In genomic region chr6:15628499-15629131, GRCh38 we compare ENCODE assay signal across 9 cellular contexts. TPM values are rescaled to one million over a fixed set of nuclear protein-coding genes. Genes with fewer than 3 reads are reported as not detected.
A peak's percentile ranks its signal among the peaks of the same experiment; 100 is the strongest.
DNase-seq lines count a peak whose midpoint lies in the region; ATAC-seq and TF ChIP-seq lines count a peak whose summit lies in the region.
"Had no signal": no experiment of that assay in that cellular context is flagged by ENCODE, and none has a peak within 500 bp of the region (broad histone marks: within the 10 kb centered on the region; RNA-seq: fewer than 3 reads in every experiment).

No MANE protein-coding gene starts in this region.

- TF ChIP-seq CTCF in kidney epithelial cell (IDR thresholded peaks at IDR 0.05; ENCODE audit: insufficient read depth, low read length, poor library complexity, severe bottlenecking) (no peak), tibial artery (IDR thresholded peaks at IDR 0.05) (no peak)

- intact Hi-C loops in activated CD4-positive, alpha-beta T cell treated with anti-CD3 and anti-CD28 coated beads for 36 hours (cut with DNase I, micrococcal nuclease): loop anchor here in 1 of 2 experiments (1.0 to 10.0 kb wide), 5 partner anchors 381 to 1444 kb away; partner anchors contain the start of gene JARID2
- intact Hi-C loops in tibial artery (cut with DNase I; ENCODE audit: low total_unique reads): loop anchor here (10.0 kb wide), 1 partner anchor 124 kb away; no protein-coding TSS in a partner anchor

- peaks cover 19% of the 10 kb centered on the region for H3K36me3 Mint-ChIP-seq in activated CD4-positive, alpha-beta T cell treated with anti-CD3 and anti-CD28 coated beads for 36 hours (ENCODE audit: low read depth)

- H3K27me3 ChIP-seq in kidney epithelial cell (ENCODE audit: control insufficient read depth, insufficient read depth, low read length): no peaks in the 10 kb centered on the region
- H3K27me3 ChIP-seq in tibial artery: no peaks in the 10 kb centered on the region

- H3K4me1 ChIP-seq in tibial artery: peaks cover 0 to 13% (median 0%) of the 10 kb centered on the region in 4 donors

- no peaks in the 10 kb centered on the region for H3K9me3 Mint-ChIP-seq in activated CD4-positive, alpha-beta T cell treated with anti-CD3 and anti-CD28 coated beads for 36 hours (ENCODE audit: low read depth)

- no peak overlapping the region for H3K4me3 ChIP-seq in kidney epithelial cell (ENCODE audit: low read depth, low read length)
- no peak overlapping the region for H3K4me3 ChIP-seq in tibial artery

- DNase-seq in activated CD4-positive, alpha-beta T cell treated with anti-CD3 and anti-CD28 coated beads for 36 hours: peak; percentile 80
- no peak for DNase-seq in activated CD4-positive, alpha-beta T cell treated with anti-CD3 and anti-CD28 coated beads, Interleukin-2, amount 50 U/mL, for 1 hour
- peak; percentile 44 for DNase-seq in activated CD8-positive, alpha-beta memory T cell treated with anti-CD3 and anti-CD28 coated beads, Interleukin-2, amount 50 U/mL, for 24 hours (ENCODE audit: extremely low read depth)
- DNase-seq in kidney epithelial cell (ENCODE audit: low read depth) (peak; percentile 32), stromal cell of bone marrow (ENCODE audit: low read depth) (peak; percentile 80), superior temporal gyrus (ENCODE audit: extremely low spot score) (no peak), tibial artery (no peak)

- no peaks in the 10 kb centered on the region for H3K36me3 ChIP-seq in kidney epithelial cell (ENCODE audit: control insufficient read depth, insufficient read depth, low read length)
- no peaks in the 10 kb centered on the region for H3K36me3 ChIP-seq in tibial artery

- peaks cover 8% of the 10 kb centered on the region for H3K27me3 Mint-ChIP-seq in activated CD4-positive, alpha-beta T cell treated with anti-CD3 and anti-CD28 coated beads for 36 hours

- H3K27ac ChIP-seq in tibial artery: no peak overlapping the region
- H3K27ac ChIP-seq: C4-2B had no signal

- H3K4me1 Mint-ChIP-seq in activated CD4-positive, alpha-beta T cell treated with anti-CD3 and anti-CD28 coated beads for 36 hours: peaks cover 52% of the 10 kb centered on the region

- no peak overlapping the region for H3K27ac Mint-ChIP-seq in activated CD4-positive, alpha-beta T cell treated with anti-CD3 and anti-CD28 coated beads for 36 hours

- H3K9me3 ChIP-seq in tibial artery: no peaks in the 10 kb centered on the region

- peak; percentile 96 for ATAC-seq in activated CD4-positive, alpha-beta T cell treated with anti-CD3 and anti-CD28 coated beads for 36 hours
- ATAC-seq in HG02870 (IDR thresholded peaks at IDR 0.05; ENCODE audit: unreplicated experiment): no peak

- CTCF ChIA-PET in activated CD4-positive, alpha-beta T cell treated with anti-CD3 and anti-CD28 coated beads for 36 hours (lab: Charles Lee): interaction anchor here (0.6 to 1.3 kb wide), 9 partner anchors 14 to 554 kb away, joined by 3 to 4 read pairs (median 3); no protein-coding TSS in a partner anchor

- POLR2A ChIA-PET in activated CD4-positive, alpha-beta T cell treated with anti-CD3 and anti-CD28 coated beads for 36 hours (lab: Charles Lee): interaction anchor here (0.7 to 1.2 kb wide), 2 partner anchors 29 to 34 kb away, joined by 3 to 9 read pairs; partner anchors contain the start of gene DTNBP1

- no peak overlapping the region for H3K4me3 Mint-ChIP-seq in activated CD4-positive, alpha-beta T cell treated with anti-CD3 and anti-CD28 coated beads for 36 hours

RNA-seq across cellular contexts. Expression of gene DTNBP1, which starts 34.2 kb away (rescaled TPM):
- total RNA-seq in activated CD4-positive, alpha-beta T cell treated with anti-CD3 and anti-CD28 coated beads for 36 hours: 10 to 100 TPM; 18.4 to 23.4 TPM
- total RNA-seq in kidney epithelial cell: 11.0 and 18.2 TPM in 2 replicates

Comparison
In these comparisons a context has a peak if more than half of its experiments do, and no peak if none do; other contexts are left out.
1. DNase-seq: peak in activated CD4-positive, alpha-beta T cell treated with anti-CD3 and anti-CD28 coated beads for 36 hours (single experiment), activated CD8-positive, alpha-beta memory T cell treated with anti-CD3 and anti-CD28 coated beads, Interleukin-2, amount 50 U/mL, for 24 hours (single experiment), kidney epithelial cell (single experiment) and stromal cell of bone marrow (single experiment); none in activated CD4-positive, alpha-beta T cell treated with anti-CD3 and anti-CD28 coated beads, Interleukin-2, amount 50 U/mL, for 1 hour (single experiment), superior temporal gyrus (single experiment) and tibial artery (0 of 2).